Comparison of ENCODE assay signal across 14 cellular contexts in the genomic region with DNA sequence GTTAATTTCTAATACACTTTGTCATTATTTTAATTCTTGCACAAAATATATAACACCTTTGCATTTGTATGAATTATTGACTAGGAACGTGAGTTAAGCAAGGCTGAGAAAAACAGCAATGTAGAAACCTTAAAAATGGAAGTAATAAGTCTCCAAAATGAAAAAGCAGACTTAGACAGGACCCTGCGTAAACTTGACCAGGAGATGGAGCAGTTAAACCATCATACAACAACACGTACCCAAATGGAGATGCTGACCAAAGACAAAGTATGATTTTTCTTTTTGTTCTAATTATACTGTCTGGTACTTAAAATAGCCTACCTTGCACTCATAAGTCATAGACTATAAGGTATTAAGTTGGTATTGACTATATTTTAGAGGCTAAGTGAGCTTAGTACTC. TPM values are rescaled to one million over a fixed set of nuclear protein-coding genes. Genes with fewer than 3 reads are reported as not detected.
DNase-seq lines count a peak whose midpoint lies in the region; TF ChIP-seq lines count a peak whose summit lies in the region.
"Had no signal": no experiment of that assay in that cellular context is flagged by ENCODE, and none has a peak within 500 bp of the region (broad histone marks: within the 10 kb centered on the region; RNA-seq: fewer than 3 reads in every experiment).

No MANE protein-coding gene starts in this region.

- H3K9ac ChIP-seq in trophoblast cell (ENCODE audit: low read length), result no peak overlapping the region

- H3K4me3 ChIP-seq in adrenal gland (no peak overlapping the region), trophoblast cell (ENCODE audit: low read depth, low read length) (no peak overlapping the region), A673 (ENCODE audit: low read depth, low read length, poor library complexity, severe bottlenecking) (no peak overlapping the region), WERI-Rb-1 (ENCODE audit: low read depth, low read length) (no peak overlapping the region)
- H3K4me3 ChIP-seq: MG63 had no signal

- H3K4ac ChIP-seq in trophoblast cell (ENCODE audit: low read depth, low read length), result no peak overlapping the region

- POLR2A ChIA-PET in A673 (lab: Charles Lee; ENCODE audit: low non-redundant PET), result no interaction called here

- intact Hi-C loops in adrenal gland (cut with DNase I) (no loop called here), A673 (cut with micrococcal nuclease; ENCODE audit: unreplicated experiment) (no loop called here)

- no peak overlapping the region for H4K12ac ChIP-seq in trophoblast cell (ENCODE audit: low read depth, low read length)

- no peaks in the 10 kb centered on the region for H3K79me2 ChIP-seq in trophoblast cell (ENCODE audit: control insufficient read depth, insufficient read depth, low read length, poor library complexity)

- TF ChIP-seq CTCF in GM12873 (IDR thresholded peaks at IDR 0.05; ENCODE audit: insufficient read depth, low read depth, low read length, missing control alignments), result peak; percentile 32
- TF ChIP-seq CTCF in adrenal gland (IDR thresholded peaks at IDR 0.05), result no peak
- no peak for TF ChIP-seq CTCF in A673 (conservative IDR thresholded peaks at IDR 0.05; ENCODE audit: low read depth, low read length)
- no peak for TF ChIP-seq CTCF in WERI-Rb-1 (IDR thresholded peaks at IDR 0.05; ENCODE audit: low read depth, low read length)

- in situ Hi-C loops in KBM-7 (cut with MboI; ENCODE audit: low pct_unique_long_range_greater_than_20kb, low sequenced_read_pairs), result no loop called here

- no peak overlapping the region for H2AK5ac ChIP-seq in trophoblast cell (ENCODE audit: low read length)

- H2BK120ac ChIP-seq in trophoblast cell (ENCODE audit: insufficient read depth, low read length, poor library complexity), result no peak overlapping the region

- H2BK12ac ChIP-seq in trophoblast cell (ENCODE audit: low read length), result no peak overlapping the region

- H2AFZ ChIP-seq in trophoblast cell (ENCODE audit: insufficient read depth, low read length, poor library complexity), result no peak overlapping the region

- 90 to 94% (median 91%) methylated on average over 3 of the region's 3 CpGs for WGBS in adrenal gland, 4 donors
- WGBS in trophoblast cell (ENCODE audit: extremely low coverage, insufficient coverage, insufficient read length), result no CpG with 5 or more reads among the region's 3 CpGs

- no peak overlapping the region for H4K8ac ChIP-seq in trophoblast cell (ENCODE audit: low read depth, low read length)

- DNase-seq in KBM-7, result peak; percentile 10
- peak; percentile 20 for DNase-seq in cerebellar cortex (ENCODE audit: low spot score)
- peak; percentile 21 for DNase-seq in medulla oblongata (ENCODE audit: extremely low spot score)
- no peak for DNase-seq in adrenal gland
- no peak for DNase-seq in trophoblast cell
- no peak for DNase-seq in A673 (ENCODE audit: low spot score)
- DNase-seq in WERI-Rb-1, result no peak
- DNase-seq: activated T-cell treated with anti-CD3 and anti-CD28 coated beads for 4 hours, anterior cingulate cortex, MG63, NCI-H446 treated with DMSO at 0.1 percent for 48 hours, right cardiac atrium had no signal

- no peak for TF ChIP-seq POLR2A in adrenal gland (IDR thresholded peaks at IDR 0.05)

- no peak overlapping the region for H2BK5ac ChIP-seq in trophoblast cell (ENCODE audit: low read depth, low read length, poor library complexity)

- no peak overlapping the region for H3K18ac ChIP-seq in trophoblast cell (ENCODE audit: low read length)

- no TSS peak for BruUV-seq in A673 (replicated peaks; lab: Mats Ljungman, UMichigan)

- CTCF ChIA-PET in A673 (lab: Charles Lee), result interaction anchor here (0.5 kb wide), 1 partner anchor 109 kb away, joined by 5 read pairs; no protein-coding TSS in a partner anchor

- H3K14ac ChIP-seq in trophoblast cell (ENCODE audit: low read length), result no peak overlapping the region

- H3K27me3 ChIP-seq in adrenal gland, result no peaks in the 10 kb centered on the region
- H3K27me3 ChIP-seq in trophoblast cell (ENCODE audit: insufficient read depth, low read length), result no peaks in the 10 kb centered on the region
- H3K27me3 ChIP-seq in A673 (replicated peaks; ENCODE audit: insufficient read depth, low read depth, low read length, poor library complexity), result no peaks in the 10 kb centered on the region
- H3K27me3 ChIP-seq in WERI-Rb-1 (ENCODE audit: insufficient read depth, low read depth, severe bottlenecking), result no peaks in the 10 kb centered on the region
- H3K27me3 ChIP-seq: MG63 had no signal

- H3K9me3 ChIP-seq in adrenal gland (replicated peaks in 1 of 3) (no peaks in the 10 kb centered on the region), trophoblast cell (ENCODE audit: insufficient read depth, low read depth, low read length) (no peaks in the 10 kb centered on the region), A673 (ENCODE audit: low read depth, low read length, poor library complexity, severe bottlenecking) (no peaks in the 10 kb centered on the region), WERI-Rb-1 (ENCODE audit: severe bottlenecking) (no peaks in the 10 kb centered on the region)
- H3K9me3 ChIP-seq: MG63 had no signal

- no peak overlapping the region for H3K4me2 ChIP-seq in trophoblast cell (ENCODE audit: low read length)

- H3K79me1 ChIP-seq in trophoblast cell (ENCODE audit: low read length), result no peaks in the 10 kb centered on the region

- H3K27ac ChIP-seq in adrenal gland, result no peak overlapping the region
- no peak overlapping the region for H3K27ac ChIP-seq in trophoblast cell (ENCODE audit: low read depth, low read length)
- H3K27ac ChIP-seq in A673 (ENCODE audit: low read depth, low read length, poor library complexity, severe bottlenecking), result no peak overlapping the region
- no peak overlapping the region for H3K27ac ChIP-seq in WERI-Rb-1

- H3K23ac ChIP-seq in trophoblast cell (ENCODE audit: low read length), result no peak overlapping the region

- no peaks in the 10 kb centered on the region for H3K4me1 ChIP-seq in adrenal gland (replicated peaks in 1 of 2)
- H3K4me1 ChIP-seq in trophoblast cell (ENCODE audit: control insufficient read depth in 1 of 2, insufficient read depth in 2 of 2, low read length in 2 of 2), result peaks cover 0 to 3% of the 10 kb centered on the region in 2 experiments
- H3K4me1 ChIP-seq in A673 (ENCODE audit: insufficient read depth, low read length, poor library complexity, severe bottlenecking), result no peaks in the 10 kb centered on the region

- H4K91ac ChIP-seq in trophoblast cell (ENCODE audit: low read depth, low read length), result no peak overlapping the region

- peaks cover 0 to 52% of the 10 kb centered on the region in 2 donors for H3K36me3 ChIP-seq in adrenal gland (replicated peaks in 1 of 2)
- H3K36me3 ChIP-seq in trophoblast cell (ENCODE audit: control insufficient read depth in 1 of 2, insufficient read depth in 2 of 2, low read length in 2 of 2), result peaks cover 0 to 3% of the 10 kb centered on the region in 2 experiments
- H3K36me3 ChIP-seq in A673 (ENCODE audit: insufficient read depth, low read length, poor library complexity, severe bottlenecking), result peaks cover 47% of the 10 kb centered on the region
- peaks cover 73% of the 10 kb centered on the region for H3K36me3 ChIP-seq in WERI-Rb-1

RNA-seq across cellular contexts. Expression of gene RAD50, which starts 34.4 kb away (rescaled TPM):
- total RNA-seq in adrenal gland, result 10 to 100 TPM; 18.7 to 41.6 (median 28.7) TPM
- 10 to 100 TPM in 1 of 3 donors, 1 to 10 TPM in 2; 5.4 to 39.6 (median 9.0) TPM for polyA plus RNA-seq in adrenal gland
- 15.0 and 15.2 TPM in 2 replicates for polyA plus RNA-seq in trophoblast cell (2013)
- total RNA-seq in A673 (2021), result 43.6 and 45.2 TPM in 2 replicates

RNA-seq across cellular contexts. Expression of gene IL5, which starts 47.8 kb away (rescaled TPM):
- total RNA-seq in adrenal gland, result not detected
- polyA plus RNA-seq in adrenal gland, result not detected
- polyA plus RNA-seq in trophoblast cell (2013), result not detected in 2 replicates
- not detected in 2 replicates for total RNA-seq in A673 (2021)
- total RNA-seq: myocyte, right cardiac atrium had no signal
- polyA plus RNA-seq: right cardiac atrium had no signal

Comparison
In these comparisons a context has a peak if more than half of its experiments do, and no peak if none do; other contexts are left out.
1. DNase-seq: peak in KBM-7 (single experiment), cerebellar cortex (single experiment) and medulla oblongata (single experiment); none in adrenal gland (0 of 7), trophoblast cell (0 of 2), A673 (single experiment) and WERI-Rb-1 (single experiment).